In the genomic region with DNA sequence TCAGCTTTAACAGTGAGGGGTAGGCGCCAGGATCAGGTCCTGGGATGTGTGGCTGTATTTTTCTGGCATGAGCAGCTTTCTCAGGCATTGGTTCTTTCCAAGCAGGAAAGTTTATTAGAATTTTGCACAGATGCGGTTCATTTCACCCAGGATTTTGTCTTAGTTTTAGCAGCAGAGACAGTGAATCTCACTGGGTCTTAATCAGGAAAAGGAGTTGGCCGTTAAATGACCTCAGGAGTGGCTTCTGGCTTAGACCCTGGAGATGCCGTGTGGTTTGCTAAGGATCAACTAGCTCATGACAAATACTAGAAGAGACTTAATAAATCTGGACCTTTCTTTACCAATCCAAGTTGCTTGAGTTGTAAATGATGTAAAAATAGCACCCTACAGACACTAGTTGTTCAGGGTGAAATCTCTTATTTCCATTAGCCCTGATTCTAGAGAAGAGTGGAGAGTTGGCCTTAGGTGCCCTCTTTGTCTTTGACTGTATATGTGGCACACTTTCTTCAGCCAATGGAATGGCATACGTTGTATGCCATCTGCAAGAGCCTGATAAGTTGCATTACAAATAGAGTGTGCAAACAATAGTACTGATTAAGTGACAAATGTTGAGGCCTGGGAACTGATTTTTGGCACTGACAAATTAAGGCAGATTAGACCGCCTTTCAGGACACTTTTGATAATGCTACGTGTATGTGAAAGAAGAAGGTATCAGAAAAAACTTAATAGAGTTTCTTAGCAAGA, we compare ENCODE assay signal across 15 cellular contexts. TPM values are rescaled to one million over a fixed set of nuclear protein-coding genes. Genes with fewer than 3 reads are reported as not detected.
DNase-seq lines count a peak whose midpoint lies in the region; ATAC-seq and TF ChIP-seq lines count a peak whose summit lies in the region.
"Had no signal": no experiment of that assay in that cellular context is flagged by ENCODE, and none has a peak within 500 bp of the region (broad histone marks: within the 10 kb centered on the region; RNA-seq: fewer than 3 reads in every experiment).

No MANE protein-coding gene starts in this region.

- H3K4me2 ChIP-seq in Karpas-422 (ENCODE audit: low read depth, low read length, poor library complexity, severe bottlenecking) = peak overlapping the region; percentile 71

- CTCF ChIA-PET in BJ (lab: Yijun Ruan, JAX) = interaction anchor here (1.7 kb wide), 1 partner anchor 8 kb away, joined by 7 read pairs; no protein-coding TSS in a partner anchor

- POLR2A ChIA-PET in BJ (lab: Charles Lee) = no interaction called here

- H3K9me3 ChIP-seq in Karpas-422 (ENCODE audit: low read length) = no peaks in the 10 kb centered on the region
- H3K9me3 ChIP-seq: tibial nerve had no signal

- H3K4me1 ChIP-seq in Karpas-422 (ENCODE audit: low read length) = peaks cover 25% of the 10 kb centered on the region

- H3K9ac ChIP-seq in Karpas-422 (ENCODE audit: low read length) = no peak overlapping the region

- no peaks in the 10 kb centered on the region for H3K79me2 ChIP-seq in Karpas-422 (ENCODE audit: low read length)

- H3K4me3 ChIP-seq in BJ (ENCODE audit: low read depth, low read length) = no peak overlapping the region
- H3K4me3 ChIP-seq in Karpas-422 (ENCODE audit: low read length) = no peak overlapping the region
- H3K4me3 ChIP-seq in fibroblast of mammary gland (ENCODE audit: control insufficient read depth, low read depth, low read length) = no peak overlapping the region
- no peak overlapping the region for H3K4me3 ChIP-seq in retinal pigment epithelial cell (ENCODE audit: low read length)
- H3K4me3 ChIP-seq: tibial nerve had no signal

- TF ChIP-seq CTCF in BJ (IDR thresholded peaks at IDR 0.05; ENCODE audit: insufficient read depth, low read depth, low read length) (no peak), fibroblast of mammary gland (conservative IDR thresholded peaks at IDR 0.05; ENCODE audit: control insufficient read depth, insufficient read depth, low read depth, low read length) (no peak), retinal pigment epithelial cell (conservative IDR thresholded peaks at IDR 0.05; ENCODE audit: low read depth, low read length) (no peak)

- H4K20me1 ChIP-seq in Karpas-422 (ENCODE audit: insufficient read depth, low read depth, low read length) = 0 out of 2 replicates have a peak, but pooled peaks cover 6% of the 10 kb centered on the region

- ATAC-seq in HG02870 (IDR thresholded peaks at IDR 0.05; ENCODE audit: unreplicated experiment) (no peak), GM18861 (IDR thresholded peaks at IDR 0.05; ENCODE audit: unreplicated experiment) (no peak)

- DNase-seq in BJ (ENCODE audit: low read depth) (peak; percentile 64), Karpas-422 (no peak), fibroblast of mammary gland (ENCODE audit: low read depth) (peak; percentile 55), retinal pigment epithelial cell (ENCODE audit: low read depth) (peak; percentile 62), NCI-H345 (lab: John Stamatoyannopoulos, UW) (no peak), MV-4-11 (lab: John Stamatoyannopoulos, UW) (no peak)
- DNase-seq: activated naive CD8-positive, alpha-beta T cell treated with anti-CD3 and anti-CD28 coated beads, Interleukin-2, amount 10 ng/mL, durations not matched to agents 7 days and 5 days; activated T-cell treated with anti-CD3 and anti-CD28 coated beads for 4 hours; GF-D8; HFFc6; hypothalamus; NCI-H2171 had no signal

- H3K27ac ChIP-seq in Karpas-422 (ENCODE audit: low read length) = no peak overlapping the region
- H3K27ac ChIP-seq: tibial nerve had no signal

- H3K9me2 ChIP-seq in Karpas-422 (replicated peaks; ENCODE audit: insufficient read depth, low read length) = no peaks in the 10 kb centered on the region

- H3K36me3 ChIP-seq in BJ (ENCODE audit: control insufficient read depth, insufficient read depth, low read length) (no peaks in the 10 kb centered on the region), Karpas-422 (ENCODE audit: insufficient read depth, low read length) (no peaks in the 10 kb centered on the region)
- H3K36me3 ChIP-seq: tibial nerve had no signal

- H3K27me3 ChIP-seq in BJ (ENCODE audit: control insufficient read depth, insufficient read depth, low read length) = no peaks in the 10 kb centered on the region
- no peaks in the 10 kb centered on the region for H3K27me3 ChIP-seq in Karpas-422 (ENCODE audit: low read length)
- H3K27me3 ChIP-seq: tibial nerve had no signal

- no peak overlapping the region for H2AFZ ChIP-seq in Karpas-422 (ENCODE audit: low read length)

RNA-seq across cellular contexts. Expression of gene LRCH1, which starts 34.0 kb away (rescaled TPM):
- 8.3 and 13.2 TPM in 2 replicates for polyA plus RNA-seq in BJ (2011; rRNA removed)
- 11.7 and 12.8 TPM in 2 replicates for polyA minus RNA-seq in BJ (2011; rRNA and poly(A)+ RNA removed)
- total RNA-seq in Karpas-422 (2014; rRNA removed; shearing (Covaris generic); ENCODE audit: low replicate concordance) = 0.56 and 1.6 TPM in 2 replicates

Comparison
In these comparisons a context has a peak if more than half of its experiments do, and no peak if none do; other contexts are left out.
1. DNase-seq: peak in BJ (single experiment), fibroblast of mammary gland (single experiment) and retinal pigment epithelial cell (single experiment); none in Karpas-422 (single experiment), NCI-H345 (single experiment) and MV-4-11 (single experiment).